8 cellular contexts compared by ENCODE assay signal in the genomic region with DNA sequence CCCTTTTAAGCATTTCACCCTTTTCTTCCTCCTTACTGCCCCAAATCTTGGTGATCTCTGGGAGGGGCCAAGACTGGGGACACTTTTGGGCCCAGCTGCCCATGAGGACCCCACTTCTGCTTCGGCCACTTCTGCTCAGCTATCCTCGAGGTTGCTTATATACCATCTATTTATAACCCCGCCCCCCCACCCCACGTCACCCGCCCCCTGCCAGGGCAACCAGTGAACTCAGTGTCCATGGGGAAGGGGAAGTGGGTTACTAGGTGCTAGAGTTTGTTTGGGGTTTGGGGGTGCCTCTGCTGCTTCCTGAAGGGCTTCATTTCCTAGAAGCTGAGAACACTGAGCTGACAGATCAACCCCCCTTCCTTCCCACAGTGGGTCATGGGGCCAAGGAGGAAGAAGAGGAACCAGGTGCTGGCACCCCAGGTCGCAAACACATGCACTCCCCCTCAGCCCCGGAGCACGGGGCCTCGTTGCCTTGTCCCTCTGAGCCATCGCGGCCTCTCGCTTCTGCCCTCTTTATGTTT. TPM values are rescaled to one million over a fixed set of nuclear protein-coding genes. Genes with fewer than 3 reads are reported as not detected.
A peak's percentile ranks its signal among the peaks of the same experiment; 100 is the strongest.
DNase-seq lines count a peak whose midpoint lies in the region; ATAC-seq and TF ChIP-seq lines count a peak whose summit lies in the region.

No MANE protein-coding gene starts in this region.

- TF ChIP-seq EP300 in esophagus muscularis mucosa (IDR thresholded peaks at IDR 0.05), result no peak

- H3K27me3 ChIP-seq in esophagus muscularis mucosa, result no peaks in the 10 kb centered on the region
- peaks cover 0 to 11% (median 0%) of the 10 kb centered on the region in 7 donors for H3K27me3 ChIP-seq in spleen (replicated peaks in 1 of 7)

- H3K4me1 ChIP-seq in esophagus muscularis mucosa (peaks cover 20 to 65% (median 59%) of the 10 kb centered on the region in 4 donors), spleen (peaks cover 57 to 95% (median 85%) of the 10 kb centered on the region in 6 donors)

- ATAC-seq in HG03521 (IDR thresholded peaks at IDR 0.05; ENCODE audit: unreplicated experiment) (peak; percentile 38), GM19395 (IDR thresholded peaks at IDR 0.05; ENCODE audit: unreplicated experiment) (no peak), HG03045 (IDR thresholded peaks at IDR 0.05; ENCODE audit: unreplicated experiment) (no peak), HG02642 (IDR thresholded peaks at IDR 0.05; ENCODE audit: poor library complexity, unreplicated experiment) (no peak), HG03378 (IDR thresholded peaks at IDR 0.05; ENCODE audit: unreplicated experiment) (no peak)

- TF ChIP-seq CTCF in esophagus muscularis mucosa (IDR thresholded peaks at IDR 0.05) (no peak), spleen (IDR thresholded peaks at IDR 0.05 in 8 of 11, conservative IDR thresholded peaks at IDR 0.05 in 3 of 11) (peak in 1 of 11 experiments; percentile 19)

- intact Hi-C loops in esophagus muscularis mucosa (cut with DNase I) (no loop called here), spleen (cut with DNase I; ENCODE audit: low total_unique reads) (no loop called here)

- H3K4me3 ChIP-seq in esophagus muscularis mucosa (peak overlapping the region in 1 of 4 donors; percentile 27), spleen (peak overlapping the region in 2 of 8 donors; percentile 7 to 43)

- WGBS in esophagus muscularis mucosa, result 43% methylated on average over 5 of the region's 12 CpGs
- WGBS in spleen, 5 donors, result 5 to 14% (median 10%) methylated on average over 11 to 12 of the region's 12 CpGs

- peak overlapping the region; percentile 73 to 89 (median 84) for H3K27ac ChIP-seq in esophagus muscularis mucosa (replicated peaks in 1 of 4)
- H3K27ac ChIP-seq in spleen, result peak overlapping the region; percentile 87 to 98 (median 94)

- TF ChIP-seq POLR2A in esophagus muscularis mucosa (IDR thresholded peaks at IDR 0.05; ENCODE audit: low read depth) (no peak), spleen (IDR thresholded peaks at IDR 0.05) (peak in 2 of 3 donors; percentile 51 to 68)

- H3K36me3 ChIP-seq in esophagus muscularis mucosa (no peaks in the 10 kb centered on the region), spleen (no peaks in the 10 kb centered on the region)

- peak; percentile 62 for DNase-seq in activated CD4-positive, alpha-beta T cell treated with anti-CD3 and anti-CD28 coated beads for 48 hours
- DNase-seq in esophagus muscularis mucosa (ENCODE audit: extremely low spot score) (no peak), spleen (peak; percentile 94)

- H3K9me3 ChIP-seq in esophagus muscularis mucosa, result no peaks in the 10 kb centered on the region
- H3K9me3 ChIP-seq in spleen, result no peaks in the 10 kb centered on the region

RNA-seq across cellular contexts. Expression of gene ADGRE5, which starts 6.1 kb away (rescaled TPM):
- total RNA-seq in esophagus muscularis mucosa (100 to 1,000 TPM in 1 of 4 donors, 10 to 100 TPM in 3; 37.3 to 101 (median 50.4) TPM), spleen (100 to 1,000 TPM; 190 to 455 (median 280) TPM)
- polyA plus RNA-seq in spleen, result 10 to 100 TPM; 42.8 to 87.8 (median 55.7) TPM

RNA-seq across cellular contexts. Expression of gene DDX39A, which starts 44.0 kb away (rescaled TPM):
- 10 to 100 TPM; 39.3 to 56.3 (median 42.1) TPM for total RNA-seq in esophagus muscularis mucosa
- total RNA-seq in spleen, result 100 to 1,000 TPM in 6 of 7 donors, 10 to 100 TPM in 1; 81.8 to 155 (median 124) TPM
- polyA plus RNA-seq in spleen, result 100 to 1,000 TPM; 176 to 267 (median 248) TPM

RNA-seq across cellular contexts. Expression of gene PKN1, which starts 58.0 kb away (rescaled TPM):
- 100 to 1,000 TPM; 120 to 233 (median 167) TPM for total RNA-seq in esophagus muscularis mucosa
- total RNA-seq in spleen, result 100 to 1,000 TPM; 138 to 213 (median 175) TPM
- polyA plus RNA-seq in spleen, result 100 to 1,000 TPM in 2 of 3 donors, 10 to 100 TPM in 1; 93.3 to 186 (median 113) TPM
